8 cellular contexts compared by ENCODE assay signal in genomic region chr19:6373096-6373812, GRCh38. TPM values are rescaled to one million over a fixed set of nuclear protein-coding genes. Genes with fewer than 3 reads are reported as not detected.
DNase-seq lines count a peak whose midpoint lies in the region; ATAC-seq and TF ChIP-seq lines count a peak whose summit lies in the region.

No MANE protein-coding gene starts in this region.

- peaks cover 10% of the 10 kb centered on the region for H3K79me1 ChIP-seq in trophoblast cell (ENCODE audit: low read length)

- no peak overlapping the region for H2AK5ac ChIP-seq in trophoblast cell (ENCODE audit: low read length)

- peak overlapping the region; percentile 90 for H3K27ac Mint-ChIP-seq in activated naive CD8-positive, alpha-beta T cell treated with anti-CD3 and anti-CD28 coated beads, Interleukin-2, amount 50 U/mL, for 24 hours

- H3K79me2 ChIP-seq in trophoblast cell (ENCODE audit: control insufficient read depth, insufficient read depth, low read length, poor library complexity) = peaks cover 2% of the 10 kb centered on the region

- H2BK12ac ChIP-seq in trophoblast cell (ENCODE audit: low read length) = no peak overlapping the region

- H3K4me1 ChIP-seq in trophoblast cell (ENCODE audit: control insufficient read depth in 1 of 2, insufficient read depth in 2 of 2, low read length in 2 of 2) (peaks cover 6 to 19% of the 10 kb centered on the region in 2 experiments), tibial artery (peaks cover 0 to 28% (median 22%) of the 10 kb centered on the region in 4 donors)

- peaks cover 15% of the 10 kb centered on the region for H3K4me1 Mint-ChIP-seq in activated naive CD8-positive, alpha-beta T cell treated with anti-CD3 and anti-CD28 coated beads, Interleukin-2, amount 50 U/mL, for 24 hours

- peak overlapping the region; percentile 88 for H4K12ac ChIP-seq in trophoblast cell (ENCODE audit: low read depth, low read length)

- WGBS in trophoblast cell (ENCODE audit: extremely low coverage, insufficient coverage, insufficient read length) = no CpG with 5 or more reads among the region's 53 CpGs

- TF ChIP-seq CTCF in GM06990 (IDR thresholded peaks at IDR 0.05; ENCODE audit: insufficient read depth, low read length, poor library complexity, severe bottlenecking) (no peak), tibial artery (IDR thresholded peaks at IDR 0.05) (no peak)

- H3K27me3 ChIP-seq in GM06990 (replicated peaks; ENCODE audit: control insufficient read depth, insufficient read depth, low read length) = no peaks in the 10 kb centered on the region
- no peaks in the 10 kb centered on the region for H3K27me3 ChIP-seq in trophoblast cell (ENCODE audit: insufficient read depth, low read length)
- no peaks in the 10 kb centered on the region for H3K27me3 ChIP-seq in tibial artery

- no peaks in the 10 kb centered on the region for H3K9me3 Mint-ChIP-seq in activated naive CD8-positive, alpha-beta T cell treated with anti-CD3 and anti-CD28 coated beads, Interleukin-2, amount 50 U/mL, for 24 hours

- H3K36me3 ChIP-seq in GM06990 (ENCODE audit: control insufficient read depth, insufficient read depth, low read length) = peaks cover 6% of the 10 kb centered on the region
- H3K36me3 ChIP-seq in trophoblast cell (ENCODE audit: control insufficient read depth in 1 of 2, insufficient read depth in 2 of 2, low read length in 2 of 2) = peaks cover 23 to 31% of the 10 kb centered on the region in 2 experiments
- H3K36me3 ChIP-seq in tibial artery = peaks cover 9 to 32% (median 12%) of the 10 kb centered on the region in 3 donors

- ATAC-seq in HG02852 (IDR thresholded peaks at IDR 0.05; ENCODE audit: unreplicated experiment) = peak; percentile 52
- ATAC-seq in activated naive CD8-positive, alpha-beta T cell treated with anti-CD3 and anti-CD28 coated beads, Interleukin-2, amount 50 U/mL, for 24 hours = peak; percentile 69

- peak overlapping the region; percentile 96 for H3K18ac ChIP-seq in trophoblast cell (ENCODE audit: low read length)

- H3K4me3 ChIP-seq in GM06990 (replicated peaks; ENCODE audit: low read depth, low read length) = peak overlapping the region; percentile 78
- peak overlapping the region; percentile 95 for H3K4me3 ChIP-seq in trophoblast cell (ENCODE audit: low read depth, low read length)
- H3K4me3 ChIP-seq in tibial artery = peak overlapping the region; percentile 76 to 88

- H3K4me2 ChIP-seq in trophoblast cell (ENCODE audit: low read length) = peak overlapping the region; percentile 81

- H3K4me3 Mint-ChIP-seq in activated naive CD8-positive, alpha-beta T cell treated with anti-CD3 and anti-CD28 coated beads, Interleukin-2, amount 50 U/mL, for 24 hours = peak overlapping the region; percentile 83

- peaks cover 1% of the 10 kb centered on the region for H3K9me3 ChIP-seq in trophoblast cell (ENCODE audit: insufficient read depth, low read depth, low read length)
- no peaks in the 10 kb centered on the region for H3K9me3 ChIP-seq in tibial artery

- intact Hi-C loops in cardiac septum (cut with DNase I) = loop anchor here (2.0 to 5.0 kb wide), 3 partner anchors 20 to 366 kb away; partner anchors contain the start of genes GTF2F1, KHSRP and TRIP10
- intact Hi-C loops in tibial artery (cut with DNase I; ENCODE audit: low total_unique reads) = loop anchor here (2.0 to 10.0 kb wide), 2 partner anchors 52 to 362 kb away; partner anchors contain the start of genes GPR108, KHSRP and TRIP10

- H3K9ac ChIP-seq in trophoblast cell (ENCODE audit: low read length) = peak overlapping the region; percentile 81

- peak overlapping the region; percentile 95 for H2BK120ac ChIP-seq in trophoblast cell (ENCODE audit: insufficient read depth, low read length, poor library complexity)

- peak overlapping the region; percentile 98 for H3K14ac ChIP-seq in trophoblast cell (ENCODE audit: low read length)

- H3K23ac ChIP-seq in trophoblast cell (ENCODE audit: low read length) = no peak overlapping the region

- peak overlapping the region; percentile 97 for H2AFZ ChIP-seq in trophoblast cell (ENCODE audit: insufficient read depth, low read length, poor library complexity)

- H3K27ac ChIP-seq in trophoblast cell (ENCODE audit: low read depth, low read length) (peak overlapping the region; percentile 97), tibial artery (peak overlapping the region; percentile 95 to 99)

- no peaks in the 10 kb centered on the region for H3K27me3 Mint-ChIP-seq in activated naive CD8-positive, alpha-beta T cell treated with anti-CD3 and anti-CD28 coated beads, Interleukin-2, amount 50 U/mL, for 24 hours

- peak overlapping the region; percentile 97 for H4K91ac ChIP-seq in trophoblast cell (ENCODE audit: low read depth, low read length)

- peak overlapping the region; percentile 92 for H3K4ac ChIP-seq in trophoblast cell (ENCODE audit: low read depth, low read length)

- peak overlapping the region; percentile 95 for H4K8ac ChIP-seq in trophoblast cell (ENCODE audit: low read depth, low read length)

- peak overlapping the region; percentile 95 for H2BK5ac ChIP-seq in trophoblast cell (ENCODE audit: low read depth, low read length, poor library complexity)

- H3K36me3 Mint-ChIP-seq in activated naive CD8-positive, alpha-beta T cell treated with anti-CD3 and anti-CD28 coated beads, Interleukin-2, amount 50 U/mL, for 24 hours (ENCODE audit: low read depth) = peaks cover 4% of the 10 kb centered on the region

- DNase-seq in GM06990 (ENCODE audit: extremely low read depth, insufficient read length) (peak; percentile 94), NCI-H1436 treated with DMSO at 0.1 percent for 48 hours (lab: John Stamatoyannopoulos, UW) (peak; percentile 76), SW480 (ENCODE audit: low spot score) (peak; percentile 94), cardiac septum (ENCODE audit: low spot score) (peak; percentile 99), trophoblast cell (peak; percentile 88 to 90), tibial artery (peak; percentile 99)
- peak; percentile 100 for DNase-seq in activated naive CD8-positive, alpha-beta T cell treated with anti-CD3 and anti-CD28 coated beads, Interleukin-2, amount 50 U/mL, for 24 hours

RNA-seq across cellular contexts. Expression of gene ALKBH7, which starts 0.7 kb away (rescaled TPM):
- total RNA-seq in cardiac septum = 130 TPM
- 42.3 and 44.2 TPM in 2 replicates for polyA plus RNA-seq in trophoblast cell (2013)

RNA-seq across cellular contexts. Expression of gene PSPN, which starts 2.5 kb away (rescaled TPM):
- 0.70 TPM for total RNA-seq in cardiac septum
- 0.82 and 0.99 TPM in 2 replicates for polyA plus RNA-seq in trophoblast cell (2013)

RNA-seq across cellular contexts. Expression of gene CLPP, which starts 11.9 kb away (rescaled TPM):
- 59.3 TPM for total RNA-seq in cardiac septum
- 183 and 186 TPM in 2 replicates for polyA plus RNA-seq in trophoblast cell (2013)

RNA-seq across cellular contexts. Expression of gene GTF2F1, which starts 19.7 kb away (rescaled TPM):
- 30.9 TPM for total RNA-seq in cardiac septum
- polyA plus RNA-seq in trophoblast cell (2013) = 66.7 and 70.2 TPM in 2 replicates

RNA-seq across cellular contexts. Expression of gene ACER1, which starts 39.8 kb away (rescaled TPM):
- total RNA-seq in cardiac septum = not detected
- 0.18 and 0.21 TPM in 2 replicates for polyA plus RNA-seq in trophoblast cell (2013)

Comparison
In these comparisons a context has a peak if more than half of its experiments do, and no peak if none do; other contexts are left out.
1. Peak in every context shown above with its lines: DNase-seq, ATAC-seq, H3K4me3 ChIP-seq and H3K27ac ChIP-seq.